In the genomic region with DNA sequence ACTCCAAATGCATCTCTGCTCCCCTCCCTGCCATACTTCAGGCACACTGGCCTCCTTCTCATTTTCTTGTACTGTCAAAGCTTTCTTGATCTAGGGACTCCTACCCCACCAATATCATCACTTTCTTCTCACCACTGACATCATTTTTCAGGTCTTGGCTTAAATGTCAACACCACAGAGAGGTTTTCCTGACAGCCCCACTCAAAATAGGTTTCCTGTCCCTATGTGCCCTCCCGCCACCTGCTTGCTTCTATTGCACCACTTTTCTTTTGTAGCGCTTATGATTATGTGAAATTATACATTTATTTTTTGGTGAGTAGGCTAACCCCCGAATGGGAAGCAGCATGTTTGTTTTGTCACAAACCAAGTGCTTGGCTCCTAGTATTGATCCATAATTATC, we compare ENCODE assay signal across 18 cellular contexts.
"Had no signal": no experiment of that assay in that cellular context is flagged by ENCODE, and none has a peak within 500 bp of the region (broad histone marks: within the 10 kb centered on the region; RNA-seq: fewer than 3 reads in every experiment).

No MANE protein-coding gene starts in this region.

- H3K4me3 ChIP-seq: left ventricle myocardium inferior, spleen had no signal

- H3K36me3 ChIP-seq: left ventricle myocardium inferior, spleen had no signal

- FAIRE-seq: colon had no signal

- H3K9me3 Mint-ChIP-seq: activated CD4-positive, alpha-beta T cell treated with anti-CD3 and anti-CD28 coated beads, Interleukin-2, amount 10 ng/mL, durations not matched to agents 24 days and 14 days; activated naive CD4-positive, alpha-beta T cell treated with anti-CD3 and anti-CD28 coated beads, Interleukin-2, amount 50 U/mL, for 72 hours; activated T-cell treated with anti-CD3 and anti-CD28 coated beads, Interleukin-2, amount 50 U/mL, for 72 hours; nephron; stimulated activated naive CD8-positive, alpha-beta T cell treated with anti-CD3 and anti-CD28 coated beads, Interleukin-15, amount 100 ng/mL, for 72 hours; T-helper 2 cell treated with Interferon-gamma antibody and Interleukin-4, amounts not matched to agents 5 μg/mL and 100 μg/mL, for 36 hours; type B pancreatic cell had no signal

- H3K27ac Mint-ChIP-seq: activated CD4-positive, alpha-beta T cell treated with anti-CD3 and anti-CD28 coated beads, Interleukin-2, amount 10 ng/mL, durations not matched to agents 24 days and 14 days; activated CD8-positive, alpha-beta T cell treated with anti-CD3 and anti-CD28 coated beads, Interleukin-2, amount 10 ng/mL, durations not matched to agents 7 days and 5 days; activated naive CD4-positive, alpha-beta T cell treated with anti-CD3 and anti-CD28 coated beads, Interleukin-2, amount 50 U/mL, for 72 hours; activated T-cell treated with anti-CD3 and anti-CD28 coated beads, Interleukin-2, amount 50 U/mL, for 72 hours; T-helper 2 cell treated with Interferon-gamma antibody and Interleukin-4, amounts not matched to agents 5 μg/mL and 100 μg/mL, for 36 hours; type B pancreatic cell had no signal

- ATAC-seq: activated CD8-positive, alpha-beta T cell treated with anti-CD3 and anti-CD28 coated beads, Interleukin-2, amount 10 ng/mL, durations not matched to agents 7 days and 5 days; activated naive CD4-positive, alpha-beta T cell treated with anti-CD3 and anti-CD28 coated beads, Interleukin-2, amount 50 U/mL, for 72 hours; activated T-cell treated with anti-CD3 and anti-CD28 coated beads, Interleukin-2, amount 50 U/mL, for 72 hours; sciatic nerve; stimulated activated naive CD8-positive, alpha-beta T cell treated with anti-CD3 and anti-CD28 coated beads, Interleukin-15, amount 100 ng/mL, for 72 hours had no signal

- H3K27me3 ChIP-seq: spleen had no signal

- H3K36me3 Mint-ChIP-seq: activated naive CD4-positive, alpha-beta T cell treated with anti-CD3 and anti-CD28 coated beads, Interleukin-2, amount 50 U/mL, for 72 hours; type B pancreatic cell had no signal

- DNase-seq: activated CD4-positive, alpha-beta T cell treated with anti-CD3 and anti-CD28 coated beads, Interleukin-2, amount 10 ng/mL, durations not matched to agents 24 days and 14 days; activated CD4-positive, CD25-positive, alpha-beta regulatory T cell; activated CD8-positive, alpha-beta memory T cell treated with anti-CD3 and anti-CD28 coated beads, Interleukin-2, amount 50 U/mL, for 4 hours; activated CD8-positive, alpha-beta T cell treated with anti-CD3 and anti-CD28 coated beads, Interleukin-2, amount 10 ng/mL, durations not matched to agents 7 days and 5 days; activated gamma-delta T cell; activated T-cell treated with anti-CD3 and anti-CD28 coated beads, Interleukin-2, amount 50 U/mL, for 72 hours; caudate nucleus; hippocampal formation; left ventricle myocardium inferior; mesendoderm; spleen; stimulated activated naive CD8-positive, alpha-beta T cell treated with anti-CD3 and anti-CD28 coated beads, Interleukin-15, amount 100 ng/mL, for 72 hours had no signal

- H3K9me3 ChIP-seq: left ventricle myocardium inferior, spleen had no signal

- H3K27ac ChIP-seq: left ventricle myocardium inferior, spleen had no signal

- H3K4me3 Mint-ChIP-seq: activated CD4-positive, alpha-beta T cell treated with anti-CD3 and anti-CD28 coated beads, Interleukin-2, amount 10 ng/mL, durations not matched to agents 24 days and 14 days; activated CD8-positive, alpha-beta T cell treated with anti-CD3 and anti-CD28 coated beads, Interleukin-2, amount 10 ng/mL, durations not matched to agents 7 days and 5 days; activated T-cell treated with anti-CD3 and anti-CD28 coated beads, Interleukin-2, amount 50 U/mL, for 72 hours; nephron; stimulated activated naive CD8-positive, alpha-beta T cell treated with anti-CD3 and anti-CD28 coated beads, Interleukin-15, amount 100 ng/mL, for 72 hours; T-helper 2 cell treated with Interferon-gamma antibody and Interleukin-4, amounts not matched to agents 5 μg/mL and 100 μg/mL, for 36 hours; type B pancreatic cell had no signal

- H3K4me1 ChIP-seq: spleen had no signal

- H3K27me3 Mint-ChIP-seq: stimulated activated naive CD8-positive, alpha-beta T cell treated with anti-CD3 and anti-CD28 coated beads, Interleukin-15, amount 100 ng/mL, for 72 hours; type B pancreatic cell had no signal

- H3K4me1 Mint-ChIP-seq: activated CD4-positive, alpha-beta T cell treated with anti-CD3 and anti-CD28 coated beads, Interleukin-2, amount 10 ng/mL, durations not matched to agents 24 days and 14 days; stimulated activated naive CD8-positive, alpha-beta T cell treated with anti-CD3 and anti-CD28 coated beads, Interleukin-15, amount 100 ng/mL, for 72 hours had no signal
